In genomic region chr21:39447264-39447663, GRCh38 we compare ENCODE assay signal across 18 cellular contexts. TPM values are rescaled to one million over a fixed set of nuclear protein-coding genes. Genes with fewer than 3 reads are reported as not detected.
"Had no signal": no experiment of that assay in that cellular context is flagged by ENCODE, and none has a peak within 500 bp of the region (broad histone marks: within the 10 kb centered on the region; RNA-seq: fewer than 3 reads in every experiment).

No MANE protein-coding gene starts in this region.

- H3K36me3 ChIP-seq: thoracic aorta, upper lobe of right lung, WERI-Rb-1 had no signal

- H3K27ac Mint-ChIP-seq: activated CD4-positive, alpha-beta T cell treated with anti-CD3 and anti-CD28 coated beads for 36 hours; activated T-helper 2 cell treated with anti-CD3 and anti-CD28 coated beads, Interferon-gamma antibody, Interleukin-2, Interleukin-4, amounts not matched to agents 10 μg/mL and 5 μg/mL and 100 μg/mL, durations not matched to agents 14 hours and 24 hours and 36 hours; stimulated activated naive B cell treated with anti-CD40 and anti-IgM and Interleukin-4, amounts not matched to agents 10 μg/mL and 1 μg/mL and 100 μg/mL, for 72 hours had no signal

- ATAC-seq: activated CD4-positive, alpha-beta T cell treated with anti-CD3 and anti-CD28 coated beads for 36 hours; body of pancreas; left ventricle myocardium superior; SK-N-SH treated with all-trans-retinoic acid at 6 μM for 48 hours; stimulated activated naive B cell treated with anti-CD40 and anti-IgM and Interleukin-4, amounts not matched to agents 10 μg/mL and 1 μg/mL and 100 μg/mL, for 72 hours; upper lobe of right lung had no signal

- H3K27me3 ChIP-seq: body of pancreas, dorsolateral prefrontal cortex, upper lobe of right lung had no signal

- DNase-seq: activated CD4-positive, alpha-beta T cell treated with anti-CD3 and anti-CD28 coated beads for 36 hours; activated CD4-positive, alpha-beta T cell treated with anti-CD3 and anti-CD28 coated beads, Interleukin-2, amount 50 U/mL, for 48 hours; activated naive CD4-positive, alpha-beta T cell treated with anti-CD3 and anti-CD28 coated beads, Interleukin-2, amount 50 U/mL, for 16 hours; activated T-cell treated with anti-CD3 and anti-CD28 coated beads, Interleukin-2, amount 50 U/mL, for 1 hour; body of pancreas; central memory CD4-positive, alpha-beta T cell; dorsolateral prefrontal cortex; left ventricle myocardium superior; occipital lobe; posterior cingulate gyrus; retina; stimulated activated naive B cell treated with anti-CD40 and anti-IgM and Interleukin-4, amounts not matched to agents 10 μg/mL and 1 μg/mL and 100 μg/mL, for 72 hours; upper lobe of right lung; WERI-Rb-1 had no signal

- H3K9me3 ChIP-seq: body of pancreas, thoracic aorta, upper lobe of right lung had no signal

- H3K36me3 Mint-ChIP-seq: stimulated activated naive B cell treated with anti-CD40 and anti-IgM and Interleukin-4, amounts not matched to agents 10 μg/mL and 1 μg/mL and 100 μg/mL, for 72 hours had no signal

- H3K4me3 ChIP-seq: body of pancreas, thoracic aorta, upper lobe of right lung had no signal

- H3K9me3 Mint-ChIP-seq: activated T-helper 2 cell treated with anti-CD3 and anti-CD28 coated beads, Interferon-gamma antibody, Interleukin-2, Interleukin-4, amounts not matched to agents 10 μg/mL and 5 μg/mL and 100 μg/mL, durations not matched to agents 14 hours and 24 hours and 36 hours; stimulated activated naive B cell treated with anti-CD40 and anti-IgM and Interleukin-4, amounts not matched to agents 10 μg/mL and 1 μg/mL and 100 μg/mL, for 72 hours had no signal

RNA-seq across cellular contexts. Expression of gene LCA5L, which starts 1.7 kb away (rescaled TPM):
- total RNA-seq: mononuclear cell, occipital lobe had no signal

RNA-seq across cellular contexts. Expression of gene SH3BGR, which starts 4.5 kb away (rescaled TPM):
- total RNA-seq: mononuclear cell had no signal
